Comparison of ENCODE assay signal across 10 cellular contexts in the genomic region with DNA sequence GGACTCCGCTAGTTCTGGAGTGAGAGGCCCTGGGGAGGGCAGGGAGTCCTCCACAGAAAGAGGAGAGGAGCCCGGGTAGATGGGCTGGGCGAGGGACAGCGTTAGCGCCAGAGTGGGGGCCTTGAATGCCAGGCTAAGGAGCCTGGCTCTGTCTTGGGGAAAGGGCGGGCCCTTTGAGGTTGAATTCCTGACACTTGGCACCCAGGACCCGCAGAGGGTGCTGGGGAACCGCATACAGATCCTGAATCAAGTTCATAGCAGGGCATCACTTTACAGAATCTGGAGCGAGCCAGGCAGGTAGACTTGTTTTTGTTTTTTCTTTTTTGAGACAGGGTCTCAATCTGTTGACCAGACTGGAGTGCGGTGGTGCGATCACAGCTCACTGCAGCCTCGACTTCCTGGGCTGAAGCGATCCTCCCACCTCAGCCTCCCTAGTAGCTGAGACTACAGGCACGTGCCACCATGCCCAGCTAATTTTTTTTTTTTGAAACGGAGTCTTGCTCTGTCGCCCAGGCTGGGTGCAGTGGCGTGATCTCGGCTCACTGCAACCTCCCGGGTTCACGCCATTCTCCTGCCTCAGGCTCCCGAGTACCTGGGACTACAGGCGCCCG. TPM values are rescaled to one million over a fixed set of nuclear protein-coding genes. Genes with fewer than 3 reads are reported as not detected.
A peak's percentile ranks its signal among the peaks of the same experiment; 100 is the strongest.
DNase-seq lines count a peak whose midpoint lies in the region; ATAC-seq, FAIRE-seq and TF ChIP-seq lines count a peak whose summit lies in the region.
"Had no signal": no experiment of that assay in that cellular context is flagged by ENCODE, and none has a peak within 500 bp of the region (broad histone marks: within the 10 kb centered on the region; RNA-seq: fewer than 3 reads in every experiment).

No MANE protein-coding gene starts in this region.

- FAIRE-seq in GM19239 (lab: Jason Lieb, UNC): no peak
- FAIRE-seq: A204.1 had no signal

- ATAC-seq in stimulated activated effector memory CD8-positive, alpha-beta T cell treated with anti-CD3 and anti-CD28 coated beads, Interleukin-12 subunit alpha, Interleukin-12 subunit beta, amount 100 ng/mL, for 72 hours: no peak

- peaks cover 5% of the 10 kb centered on the region for H3K9me3 Mint-ChIP-seq in glutamatergic neuron (ENCODE audit: unreplicated experiment)
- H3K9me3 Mint-ChIP-seq in stimulated activated effector memory CD8-positive, alpha-beta T cell treated with anti-CD3 and anti-CD28 coated beads, Interleukin-12 subunit alpha, Interleukin-12 subunit beta, amount 100 ng/mL, for 72 hours: no peaks in the 10 kb centered on the region

- no peaks in the 10 kb centered on the region for H3K36me3 Mint-ChIP-seq in glutamatergic neuron (ENCODE audit: unreplicated experiment)
- H3K36me3 Mint-ChIP-seq in stimulated activated effector memory CD8-positive, alpha-beta T cell treated with anti-CD3 and anti-CD28 coated beads, Interleukin-12 subunit alpha, Interleukin-12 subunit beta, amount 100 ng/mL, for 72 hours: peaks cover 18% of the 10 kb centered on the region

- no peaks in the 10 kb centered on the region for H3K9me3 ChIP-seq in WERI-Rb-1 (ENCODE audit: severe bottlenecking)

- no peak overlapping the region for H3K27ac Mint-ChIP-seq in glutamatergic neuron (ENCODE audit: unreplicated experiment)
- H3K27ac Mint-ChIP-seq in stimulated activated effector memory CD8-positive, alpha-beta T cell treated with anti-CD3 and anti-CD28 coated beads, Interleukin-12 subunit alpha, Interleukin-12 subunit beta, amount 100 ng/mL, for 72 hours: peak overlapping the region; percentile 67

- H3K4me3 Mint-ChIP-seq in glutamatergic neuron (ENCODE audit: unreplicated experiment): peak overlapping the region; percentile 70
- peak overlapping the region; percentile 76 for H3K4me3 Mint-ChIP-seq in stimulated activated effector memory CD8-positive, alpha-beta T cell treated with anti-CD3 and anti-CD28 coated beads, Interleukin-12 subunit alpha, Interleukin-12 subunit beta, amount 100 ng/mL, for 72 hours

- TF ChIP-seq CTCF in WERI-Rb-1 (IDR thresholded peaks at IDR 0.05; ENCODE audit: low read depth, low read length) (no peak), glutamatergic neuron (IDR thresholded peaks at IDR 0.05; ENCODE audit: partially characterized antibody, unreplicated experiment) (no peak)

- H3K36me3 ChIP-seq in WERI-Rb-1: no peaks in the 10 kb centered on the region
- H3K36me3 ChIP-seq: cardiac muscle cell had no signal

- DNase-seq in DMS 273 (lab: John Stamatoyannopoulos, UW; ENCODE audit: unreplicated experiment) (peak; percentile 58), DMS 273 treated with DMSO at 0.1 percent for 48 hours (lab: John Stamatoyannopoulos, UW) (no peak), WERI-Rb-1 (no peak), glutamatergic neuron (no peak), GF-D8 (lab: John Stamatoyannopoulos, UW) (no peak), NCI-H2227 (lab: John Stamatoyannopoulos, UW; ENCODE audit: unreplicated experiment) (no peak), GM19239 (ENCODE audit: insufficient read length, low spot score) (no peak)
- DNase-seq in stimulated activated effector memory CD8-positive, alpha-beta T cell treated with anti-CD3 and anti-CD28 coated beads, Interleukin-12 subunit alpha, Interleukin-12 subunit beta, amount 100 ng/mL, for 72 hours (ENCODE audit: low spot score in 2 of 2): no peak

- peaks cover 9% of the 10 kb centered on the region for H3K27me3 Mint-ChIP-seq in glutamatergic neuron (ENCODE audit: unreplicated experiment)

- H3K27ac ChIP-seq in WERI-Rb-1: peak overlapping the region; percentile 47

- no peaks in the 10 kb centered on the region for H3K27me3 ChIP-seq in WERI-Rb-1 (ENCODE audit: insufficient read depth, low read depth, severe bottlenecking)
- H3K27me3 ChIP-seq: cardiac muscle cell had no signal

- no peaks in the 10 kb centered on the region for H3K4me1 Mint-ChIP-seq in glutamatergic neuron (ENCODE audit: low read depth, unreplicated experiment)
- H3K4me1 Mint-ChIP-seq in stimulated activated effector memory CD8-positive, alpha-beta T cell treated with anti-CD3 and anti-CD28 coated beads, Interleukin-12 subunit alpha, Interleukin-12 subunit beta, amount 100 ng/mL, for 72 hours: peaks cover 71% of the 10 kb centered on the region

- H3K4me3 ChIP-seq in WERI-Rb-1 (ENCODE audit: low read depth, low read length): no peak overlapping the region

RNA-seq across cellular contexts. Expression of gene CARNS1, which starts 6.0 kb away (rescaled TPM):
- total RNA-seq in glutamatergic neuron (ENCODE audit: unreplicated experiment): 0.07 TPM

RNA-seq across cellular contexts. Expression of gene RPS6KB2, which starts 6.8 kb away (rescaled TPM):
- total RNA-seq in glutamatergic neuron (ENCODE audit: unreplicated experiment): 69.0 TPM

RNA-seq across cellular contexts. Expression of gene PTPRCAP, which starts 16.0 kb away (rescaled TPM):
- total RNA-seq in glutamatergic neuron (ENCODE audit: unreplicated experiment): 2.1 TPM

RNA-seq across cellular contexts. Expression of gene TBC1D10C, which starts 17.6 kb away (rescaled TPM):
- total RNA-seq in glutamatergic neuron (ENCODE audit: unreplicated experiment): not detected
- total RNA-seq: cardiac muscle cell had no signal

RNA-seq across cellular contexts. Expression of gene PPP1CA, which starts 19.9 kb away (rescaled TPM):
- total RNA-seq in glutamatergic neuron (ENCODE audit: unreplicated experiment): 163 TPM
